Comparison of ENCODE assay signal across 8 cellular contexts in genomic region chr14:102593841-102594170, GRCh38. TPM values are rescaled to one million over a fixed set of nuclear protein-coding genes. Genes with fewer than 3 reads are reported as not detected.
DNase-seq lines count a peak whose midpoint lies in the region; ATAC-seq and TF ChIP-seq lines count a peak whose summit lies in the region.

No MANE protein-coding gene starts in this region.

- intact Hi-C loops in dendritic cell treated with granulocyte-macrophage colony-stimulating factor and Interleukin-4, amounts not matched to agents 40 ng/mL and 50 ng/mL, for 4 days (cut with micrococcal nuclease), result loop anchor here (2.0 to 5.0 kb wide), 5 partner anchors 33 to 183 kb away; partner anchors contain the start of gene TRAF3

- peak overlapping the region; percentile 96 for H3K4me3 Mint-ChIP-seq in dendritic cell treated with granulocyte-macrophage colony-stimulating factor and Interleukin-4, amounts not matched to agents 40 ng/mL and 50 ng/mL, for 4 days
- H3K4me3 Mint-ChIP-seq in nephron, result peak overlapping the region; percentile 88 to 94 (median 94)

- H3K9me3 Mint-ChIP-seq in dendritic cell treated with granulocyte-macrophage colony-stimulating factor and Interleukin-4, amounts not matched to agents 40 ng/mL and 50 ng/mL, for 4 days, result no peaks in the 10 kb centered on the region
- no peaks in the 10 kb centered on the region for H3K9me3 Mint-ChIP-seq in nephron

- peak overlapping the region; percentile 91 for H3K27ac Mint-ChIP-seq in dendritic cell treated with granulocyte-macrophage colony-stimulating factor and Interleukin-4, amounts not matched to agents 40 ng/mL and 50 ng/mL, for 4 days
- peak overlapping the region; percentile 75 to 90 (median 85) for H3K27ac Mint-ChIP-seq in nephron

- H3K27me3 Mint-ChIP-seq in dendritic cell treated with granulocyte-macrophage colony-stimulating factor and Interleukin-4, amounts not matched to agents 40 ng/mL and 50 ng/mL, for 4 days, result peaks cover 8% of the 10 kb centered on the region
- no peaks in the 10 kb centered on the region for H3K27me3 Mint-ChIP-seq in nephron (ENCODE audit: low read depth)

- H3K4me1 Mint-ChIP-seq in dendritic cell treated with granulocyte-macrophage colony-stimulating factor and Interleukin-4, amounts not matched to agents 40 ng/mL and 50 ng/mL, for 4 days (ENCODE audit: low read depth), result peaks cover 36% of the 10 kb centered on the region
- H3K4me1 Mint-ChIP-seq in nephron, result peaks cover 37% of the 10 kb centered on the region

- no peak for TF ChIP-seq CTCF in nephron (IDR thresholded peaks at IDR 0.05; ENCODE audit: unreplicated experiment in 3 of 3)

- in situ Hi-C loops in G401 (cut with HindIII; ENCODE audit: low sequenced_read_pairs), result no loop called here

- peaks cover 58% of the 10 kb centered on the region for H3K36me3 Mint-ChIP-seq in dendritic cell treated with granulocyte-macrophage colony-stimulating factor and Interleukin-4, amounts not matched to agents 40 ng/mL and 50 ng/mL, for 4 days (ENCODE audit: low read depth)
- peaks cover 8% of the 10 kb centered on the region for H3K36me3 Mint-ChIP-seq in nephron (ENCODE audit: low read depth)

- ATAC-seq in HG03095 (IDR thresholded peaks at IDR 0.05; ENCODE audit: unreplicated experiment) (no peak), left lobe of liver (no peak)

- DNase-seq in G401 (ENCODE audit: low spot score), result peak; percentile 40
- peak; percentile 57 for DNase-seq in MV-4-11 (lab: John Stamatoyannopoulos, UW)
- DNase-seq in HuH-7.5 (ENCODE audit: low spot score), result no peak
- no peak for DNase-seq in left lobe of liver (ENCODE audit: low spot score)
- DNase-seq in AG20443 (ENCODE audit: low spot score), result no peak

RNA-seq across cellular contexts. Expression of gene RCOR1, which starts 1.4 kb away (rescaled TPM):
- total RNA-seq in G401 (2014; rRNA removed; shearing (Covaris generic)), result 19.0 and 29.0 TPM in 2 replicates
- 8.9 TPM for total RNA-seq in left lobe of liver

Comparison
In these comparisons a context has a peak if more than half of its experiments do, and no peak if none do; other contexts are left out.
1. DNase-seq: peak in G401 (single experiment) and MV-4-11 (single experiment); none in HuH-7.5 (single experiment), left lobe of liver (single experiment) and AG20443 (single experiment).